ENCODE assay signal across 15 cellular contexts in genomic region chr7:149559711-149560110, GRCh38.
DNase-seq lines count a peak whose midpoint lies in the region; ATAC-seq and TF ChIP-seq lines count a peak whose summit lies in the region.
"Had no signal": no experiment of that assay in that cellular context is flagged by ENCODE, and none has a peak within 500 bp of the region (broad histone marks: within the 10 kb centered on the region; RNA-seq: fewer than 3 reads in every experiment).

No MANE protein-coding gene starts in this region.

- no peak overlapping the region for H3K4me3 ChIP-seq in foreskin fibroblast (ENCODE audit: low read depth in 1 of 2, low read length in 2 of 2)
- H3K4me3 ChIP-seq: BLaER1 treated with 17β-estradiol and CSF1 and Interleukin-3, amounts not matched to agents 10 nM and 100 nM had no signal

- peak; percentile 34 for DNase-seq in AG08396 (ENCODE audit: low spot score)
- DNase-seq in HCEC 1CT = peak; percentile 24
- DNase-seq in foreskin fibroblast = peak; percentile 20 to 55
- DNase-seq in UCSD-AML1 (lab: John Stamatoyannopoulos, UW; ENCODE audit: unreplicated experiment) = no peak
- no peak for DNase-seq in NCI-H1105 treated with DMSO at 0.1 percent for 48 hours (lab: John Stamatoyannopoulos, UW)
- DNase-seq: amniotic stem cell; MM.1S; NCI-H2227 treated with DMSO at 0.1 percent for 48 hours; posterior cingulate gyrus; stimulated activated naive B cell treated with anti-CD40 and anti-IgM and Interleukin-4, amounts not matched to agents 10 μg/mL and 1 μg/mL and 100 μg/mL, for 72 hours; T1000 had no signal

- peaks cover 77% of the 10 kb centered on the region for H3K36me3 Mint-ChIP-seq in activated T-helper 17 cell treated with anti-CD3 and anti-CD28 coated beads, Interleukin-2, amount 50 U/mL, for 72 hours (ENCODE audit: low read depth)

- TF ChIP-seq CTCF in foreskin fibroblast (IDR thresholded peaks at IDR 0.05; ENCODE audit: low read depth, low read length) = no peak

- ATAC-seq in activated T-helper 17 cell treated with anti-CD3 and anti-CD28 coated beads, Interleukin-2, amount 50 U/mL, for 72 hours (replicated peaks) = no peak
- no peak for ATAC-seq in GM18867 (IDR thresholded peaks at IDR 0.05; ENCODE audit: unreplicated experiment)
- no peak for ATAC-seq in GM18511 (IDR thresholded peaks at IDR 0.05; ENCODE audit: unreplicated experiment)
- ATAC-seq: stimulated activated naive B cell treated with anti-CD40 and anti-IgM and Interleukin-4, amounts not matched to agents 10 μg/mL and 1 μg/mL and 100 μg/mL, for 72 hours had no signal

- H3K27ac Mint-ChIP-seq in activated T-helper 17 cell treated with anti-CD3 and anti-CD28 coated beads, Interleukin-2, amount 50 U/mL, for 72 hours = peak overlapping the region; percentile 25
- H3K27ac Mint-ChIP-seq: stimulated activated naive B cell treated with anti-CD40 and anti-IgM and Interleukin-4, amounts not matched to agents 10 μg/mL and 1 μg/mL and 100 μg/mL, for 72 hours had no signal

- no peak overlapping the region for H3K4me3 Mint-ChIP-seq in activated T-helper 17 cell treated with anti-CD3 and anti-CD28 coated beads, Interleukin-2, amount 50 U/mL, for 72 hours
- H3K4me3 Mint-ChIP-seq: stimulated activated naive B cell treated with anti-CD40 and anti-IgM and Interleukin-4, amounts not matched to agents 10 μg/mL and 1 μg/mL and 100 μg/mL, for 72 hours had no signal

- peaks cover 12% of the 10 kb centered on the region for H3K4me1 Mint-ChIP-seq in activated T-helper 17 cell treated with anti-CD3 and anti-CD28 coated beads, Interleukin-2, amount 50 U/mL, for 72 hours

- no peaks in the 10 kb centered on the region for H3K9me3 Mint-ChIP-seq in activated T-helper 17 cell treated with anti-CD3 and anti-CD28 coated beads, Interleukin-2, amount 50 U/mL, for 72 hours
- H3K9me3 Mint-ChIP-seq: stimulated activated naive B cell treated with anti-CD40 and anti-IgM and Interleukin-4, amounts not matched to agents 10 μg/mL and 1 μg/mL and 100 μg/mL, for 72 hours had no signal

- H3K27me3 Mint-ChIP-seq in activated T-helper 17 cell treated with anti-CD3 and anti-CD28 coated beads, Interleukin-2, amount 50 U/mL, for 72 hours = no peaks in the 10 kb centered on the region
- H3K27me3 Mint-ChIP-seq: stimulated activated naive B cell treated with anti-CD40 and anti-IgM and Interleukin-4, amounts not matched to agents 10 μg/mL and 1 μg/mL and 100 μg/mL, for 72 hours had no signal

Comparison
In these comparisons a context has a peak if more than half of its experiments do, and no peak if none do; other contexts are left out.
1. DNase-seq: peak in AG08396 (single experiment), HCEC 1CT (single experiment) and foreskin fibroblast (2 of 2); none in UCSD-AML1 (single experiment) and NCI-H1105 treated with DMSO at 0.1 percent for 48 hours (single experiment).